10 cellular contexts compared by ENCODE assay signal in the genomic region with DNA sequence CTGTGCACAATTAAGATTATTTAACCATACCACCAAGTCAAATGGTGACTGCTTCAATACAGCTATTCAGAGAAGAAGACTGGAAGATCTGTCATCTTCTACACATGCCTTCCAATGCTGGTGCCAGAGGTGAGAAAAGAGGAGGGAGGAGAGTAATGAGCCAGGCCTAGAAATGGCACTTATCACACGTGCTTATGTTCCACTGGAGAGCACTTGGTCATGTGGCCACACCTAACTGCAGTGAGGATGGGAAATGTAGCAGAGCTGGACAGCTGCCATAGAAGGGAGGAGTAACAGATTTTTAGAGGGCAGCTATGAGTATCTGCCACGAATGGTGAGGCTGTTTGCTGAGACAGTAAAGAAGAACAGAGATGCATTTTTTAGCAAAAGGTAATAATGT.
DNase-seq lines count a peak whose midpoint lies in the region; ATAC-seq and TF ChIP-seq lines count a peak whose summit lies in the region.
"Had no signal": no experiment of that assay in that cellular context is flagged by ENCODE, and none has a peak within 500 bp of the region (broad histone marks: within the 10 kb centered on the region; RNA-seq: fewer than 3 reads in every experiment).

No MANE protein-coding gene starts in this region.

- H3K27ac Mint-ChIP-seq in activated B cell treated with CpG ODN at 0.5 μM for 24 hours = peak overlapping the region; percentile 54
- H3K27ac Mint-ChIP-seq in immature natural killer cell = peak overlapping the region in 5 of 6 donors; percentile 4 to 80 (median 65)

- H3K9me3 Mint-ChIP-seq in activated B cell treated with CpG ODN at 0.5 μM for 24 hours = no peaks in the 10 kb centered on the region
- no peaks in the 10 kb centered on the region for H3K9me3 Mint-ChIP-seq in immature natural killer cell

- POLR2A ChIA-PET in activated B cell treated with CpG ODN at 0.5 μM for 24 hours (lab: Charles Lee) = no interaction called here

- no peak for TF ChIP-seq CTCF in activated B cell treated with CpG ODN at 0.5 μM for 24 hours (IDR thresholded peaks at IDR 0.05)

- H3K27me3 Mint-ChIP-seq in activated B cell treated with CpG ODN at 0.5 μM for 24 hours (no peaks in the 10 kb centered on the region), immature natural killer cell (ENCODE audit: low read depth in 3 of 3) (peaks cover 0 to 3% (median 0%) of the 10 kb centered on the region in 3 donors)

- TF ChIP-seq EP300 in Ishikawa (IDR thresholded peaks at IDR 0.05; ENCODE audit: borderline replicate concordance) = no peak

- DNase-seq in COR-L47 (lab: John Stamatoyannopoulos, UW) = peak; percentile 8
- no peak for DNase-seq in activated B cell treated with CpG ODN at 0.5 μM for 24 hours
- no peak for DNase-seq in immature natural killer cell
- DNase-seq in COLO829 (ENCODE audit: low spot score) = no peak
- DNase-seq in MV-4-11 (lab: John Stamatoyannopoulos, UW) = no peak
- DNase-seq: activated CD4-positive, CD25-positive, alpha-beta regulatory T cell treated with anti-CD3 and anti-CD28 coated beads, Interleukin-2, amount 50 U/mL, for 72 hours; DND-41 had no signal

- intact Hi-C loops in activated B cell treated with CpG ODN at 0.5 μM for 24 hours (cut with micrococcal nuclease) = no loop called here

- peaks cover 2% of the 10 kb centered on the region for H3K4me1 Mint-ChIP-seq in activated B cell treated with CpG ODN at 0.5 μM for 24 hours
- peaks cover 7 to 29% of the 10 kb centered on the region in 2 donors for H3K4me1 Mint-ChIP-seq in immature natural killer cell

- CTCF ChIA-PET in activated B cell treated with CpG ODN at 0.5 μM for 24 hours (lab: Charles Lee) = interaction anchor here (3.1 kb wide), 1 partner anchor 161 kb away, joined by 15 read pairs; no protein-coding TSS in a partner anchor

- H3K36me3 Mint-ChIP-seq in activated B cell treated with CpG ODN at 0.5 μM for 24 hours (ENCODE audit: low read depth) (peaks cover 36% of the 10 kb centered on the region), immature natural killer cell (peaks cover 0 to 6% (median 0%) of the 10 kb centered on the region in 3 donors)

- TF ChIP-seq RAD21 in Ishikawa (IDR thresholded peaks at IDR 0.05; ENCODE audit: low read depth) = no peak

- ATAC-seq in activated B cell treated with CpG ODN at 0.5 μM for 24 hours (ENCODE audit: low read depth) (no peak), GM21381 (IDR thresholded peaks at IDR 0.05; ENCODE audit: unreplicated experiment) (no peak), GM21515 (IDR thresholded peaks at IDR 0.05; ENCODE audit: unreplicated experiment) (no peak)

- H3K4me3 Mint-ChIP-seq in activated B cell treated with CpG ODN at 0.5 μM for 24 hours (no peak overlapping the region), immature natural killer cell (no peak overlapping the region)

TF ChIP-seq in Ishikawa, 13 proteins besides CTCF, POLR2A, EP300 and RAD21:
- TF ChIP-seq, protein P1, sequence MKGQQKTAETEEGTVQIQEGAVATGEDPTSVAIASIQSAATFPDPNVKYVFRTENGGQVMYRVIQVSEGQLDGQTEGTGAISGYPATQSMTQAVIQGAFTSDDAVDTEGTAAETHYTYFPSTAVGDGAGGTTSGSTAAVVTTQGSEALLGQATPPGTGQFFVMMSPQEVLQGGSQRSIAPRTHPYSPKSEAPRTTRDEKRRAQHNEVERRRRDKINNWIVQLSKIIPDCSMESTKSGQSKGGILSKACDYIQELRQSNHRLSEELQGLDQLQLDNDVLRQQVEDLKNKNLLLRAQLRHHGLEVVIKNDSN (IDR thresholded peaks at IDR 0.05) = peak; percentile 75
- no peak for TF ChIP-seq CEBPB (IDR thresholded peaks at IDR 0.05)
- TF ChIP-seq, protein P2, sequence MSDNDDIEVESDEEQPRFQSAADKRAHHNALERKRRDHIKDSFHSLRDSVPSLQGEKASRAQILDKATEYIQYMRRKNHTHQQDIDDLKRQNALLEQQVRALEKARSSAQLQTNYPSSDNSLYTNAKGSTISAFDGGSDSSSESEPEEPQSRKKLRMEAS (IDR thresholded peaks at IDR 0.05) = peak; percentile 62
